ENCODE assay signal across 11 cellular contexts in genomic region chr6:37807656-37808055, GRCh38. TPM values are rescaled to one million over a fixed set of nuclear protein-coding genes. Genes with fewer than 3 reads are reported as not detected.
A peak's percentile ranks its signal among the peaks of the same experiment; 100 is the strongest.
DNase-seq lines count a peak whose midpoint lies in the region; ATAC-seq and TF ChIP-seq lines count a peak whose summit lies in the region.
"Had no signal": no experiment of that assay in that cellular context is flagged by ENCODE, and none has a peak within 500 bp of the region (broad histone marks: within the 10 kb centered on the region; RNA-seq: fewer than 3 reads in every experiment).

No MANE protein-coding gene starts in this region.

- DNase-seq in BJ (ENCODE audit: low read depth) (no peak), NCI-H1694 treated with DMSO at 0.1 percent for 48 hours (lab: John Stamatoyannopoulos, UW) (peak; percentile 96), body of pancreas (peak in 3 of 4 donors; percentile 26 to 40 (median 34)), mucosa of descending colon (peak in 1 of 3 donors; percentile 44), GM19238 (ENCODE audit: insufficient read length, low spot score) (no peak)
- no peak for DNase-seq in stimulated activated CD4-positive, alpha-beta T cell treated with anti-CD3 and anti-CD28 coated beads, Interleukin-4, amount 100 ng/mL, for 1 hour
- DNase-seq: RPMI8226 had no signal

- H3K4me3 ChIP-seq in BJ (ENCODE audit: low read depth, low read length), result no peak overlapping the region
- no peak overlapping the region for H3K4me3 ChIP-seq in body of pancreas
- no peak overlapping the region for H3K4me3 ChIP-seq in mucosa of descending colon
- H3K4me3 ChIP-seq: adrenal gland had no signal

- no peaks in the 10 kb centered on the region for H3K4me1 ChIP-seq in body of pancreas
- H3K4me1 ChIP-seq in mucosa of descending colon (ENCODE audit: low read depth), result no peaks in the 10 kb centered on the region

- ATAC-seq in body of pancreas (no peak), mucosa of descending colon (peak; percentile 72), HG03460 (IDR thresholded peaks at IDR 0.05; ENCODE audit: unreplicated experiment) (no peak), GM21576 (IDR thresholded peaks at IDR 0.05; ENCODE audit: unreplicated experiment) (no peak)

- intact Hi-C loops in body of pancreas (cut with DNase I), result no loop called here
- intact Hi-C loops in mucosa of descending colon (cut with DNase I, micrococcal nuclease), result no loop called here

- TF ChIP-seq POLR2A in body of pancreas (IDR thresholded peaks at IDR 0.05), result no peak

- H3K27ac ChIP-seq in body of pancreas, result no peak overlapping the region
- H3K27ac ChIP-seq: adrenal gland, neutrophil had no signal

- CTCF ChIA-PET in BJ (lab: Yijun Ruan, JAX), result no interaction called here

- no peaks in the 10 kb centered on the region for H3K9me3 ChIP-seq in body of pancreas
- no peaks in the 10 kb centered on the region for H3K9me3 ChIP-seq in mucosa of descending colon
- H3K9me3 ChIP-seq: adrenal gland, neutrophil had no signal

- 45 to 53% methylated on average over 5 to 6 of the region's 6 CpGs for WGBS in body of pancreas, 2 donors

- TF ChIP-seq CTCF in BJ (IDR thresholded peaks at IDR 0.05; ENCODE audit: insufficient read depth, low read depth, low read length) (peak; percentile 22; the same call in 1 of the 2 replicates), body of pancreas (IDR thresholded peaks at IDR 0.05) (peak in 2 of 7 experiments; percentile 18 to 20), mucosa of descending colon (IDR thresholded peaks at IDR 0.05) (no peak)

- H3K27me3 ChIP-seq in BJ (ENCODE audit: control insufficient read depth, insufficient read depth, low read length), result no peaks in the 10 kb centered on the region; the same call in 1 of the 2 replicates
- no peaks in the 10 kb centered on the region for H3K27me3 ChIP-seq in body of pancreas
- H3K27me3 ChIP-seq: adrenal gland had no signal

- H3K36me3 ChIP-seq in BJ (ENCODE audit: control insufficient read depth, insufficient read depth, low read length) (no peaks in the 10 kb centered on the region), body of pancreas (replicated peaks in 1 of 2; ENCODE audit: insufficient read depth in 1 of 2, low read depth in 2 of 2) (no peaks in the 10 kb centered on the region), mucosa of descending colon (ENCODE audit: low read depth) (no peaks in the 10 kb centered on the region)
- H3K36me3 ChIP-seq: adrenal gland, neutrophil had no signal

- POLR2A ChIA-PET in BJ (lab: Charles Lee), result no interaction called here

RNA-seq across cellular contexts. Expression of gene ZFAND3, which starts 11.9 kb away (rescaled TPM):
- 15.5 and 21.8 TPM in 2 replicates for polyA plus RNA-seq in BJ (2011; rRNA removed)
- polyA minus RNA-seq in BJ (2011; rRNA and poly(A)+ RNA removed), result 31.2 and 42.8 TPM in 2 replicates
- total RNA-seq in body of pancreas, result 10 to 100 TPM; 20.8 to 27.0 TPM
- total RNA-seq in mucosa of descending colon, result 10 to 100 TPM; 63.9 to 84.0 (median 82.2) TPM

Comparison
In these comparisons a context has a peak if more than half of its experiments do, and no peak if none do; other contexts are left out.
1. DNase-seq: peak in NCI-H1694 treated with DMSO at 0.1 percent for 48 hours (single experiment) and body of pancreas (3 of 4); none in BJ (single experiment), GM19238 (single experiment) and stimulated activated CD4-positive, alpha-beta T cell treated with anti-CD3 and anti-CD28 coated beads, Interleukin-4, amount 100 ng/mL, for 1 hour (single experiment).